ENCODE assay signal across 17 cellular contexts in the genomic region with DNA sequence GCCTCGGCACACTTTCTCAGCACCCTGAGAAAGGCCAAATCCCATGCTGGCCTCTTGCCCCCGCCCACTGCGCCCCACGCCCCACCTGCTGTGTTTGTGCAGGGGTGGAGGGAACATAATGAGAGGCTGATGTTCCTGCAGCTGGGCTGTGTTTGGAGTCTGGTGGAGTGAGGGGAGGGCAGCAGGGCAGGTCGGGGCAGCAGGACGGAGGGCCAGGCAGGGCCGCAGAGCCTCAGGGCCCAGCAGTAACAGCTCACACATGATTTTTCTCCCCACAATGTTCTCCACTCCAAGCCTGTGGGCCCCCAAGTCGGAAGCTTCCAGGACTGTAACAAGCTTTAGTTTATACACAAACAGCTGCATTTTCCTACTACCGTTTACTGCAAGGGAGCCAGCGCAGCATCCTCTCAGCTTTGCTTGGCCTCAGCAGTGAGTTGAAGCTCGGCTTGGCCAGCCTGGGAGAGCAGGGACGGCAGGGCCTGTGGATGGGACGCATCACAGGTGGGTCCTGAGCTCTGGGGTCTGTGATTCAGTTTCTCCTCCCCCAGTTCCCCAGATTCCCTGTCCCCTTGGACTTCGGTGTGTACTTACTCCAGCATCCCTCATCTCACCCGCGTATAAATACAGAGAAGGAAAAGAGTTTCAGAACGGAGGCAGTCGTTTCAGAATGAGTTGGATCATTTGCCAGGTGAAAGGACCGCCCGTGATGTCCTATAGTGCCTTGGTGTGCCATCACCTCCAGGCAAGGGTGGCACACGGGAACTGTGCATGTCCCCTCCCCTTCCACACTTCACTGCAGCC.
"Had no signal": no experiment of that assay in that cellular context is flagged by ENCODE, and none has a peak within 500 bp of the region (broad histone marks: within the 10 kb centered on the region; RNA-seq: fewer than 3 reads in every experiment).

No MANE protein-coding gene starts in this region.

- H3K4me3 ChIP-seq: body of pancreas, stomach, thoracic aorta had no signal

- H3K36me3 Mint-ChIP-seq: activated CD8-positive, alpha-beta memory T cell treated with anti-CD3 and anti-CD28 coated beads, Interleukin-2, amount 10 ng/mL, durations not matched to agents 7 days and 5 days; activated naive CD4-positive, alpha-beta T cell treated with anti-CD3 and anti-CD28 coated beads, Interleukin-2, amount 50 U/mL, for 24 hours had no signal

- H3K4me3 Mint-ChIP-seq: activated CD8-positive, alpha-beta memory T cell treated with anti-CD3 and anti-CD28 coated beads, Interleukin-2, amount 10 ng/mL, durations not matched to agents 7 days and 5 days; activated naive CD4-positive, alpha-beta T cell treated with anti-CD3 and anti-CD28 coated beads, Interleukin-2, amount 50 U/mL, for 24 hours; activated T-cell treated with anti-CD3 and anti-CD28 coated beads, Interleukin-2, amount 50 U/mL, for 24 hours; dendritic cell treated with granulocyte-macrophage colony-stimulating factor and Interleukin-4, amounts not matched to agents 40 ng/mL and 50 ng/mL, for 4 days had no signal

- ATAC-seq: activated CD8-positive, alpha-beta memory T cell treated with anti-CD3 and anti-CD28 coated beads, Interleukin-2, amount 10 ng/mL, durations not matched to agents 7 days and 5 days; body of pancreas; left colon had no signal

- H3K36me3 ChIP-seq: stomach, thoracic aorta had no signal

- H3K9ac ChIP-seq: parathyroid adenoma had no signal

- H2AFZ ChIP-seq: parathyroid adenoma had no signal

- H3K27me3 ChIP-seq: body of pancreas, stomach had no signal

- H3K27ac Mint-ChIP-seq: activated CD8-positive, alpha-beta memory T cell treated with anti-CD3 and anti-CD28 coated beads, Interleukin-2, amount 10 ng/mL, durations not matched to agents 7 days and 5 days; activated naive CD4-positive, alpha-beta T cell treated with anti-CD3 and anti-CD28 coated beads, Interleukin-2, amount 50 U/mL, for 24 hours; activated T-cell treated with anti-CD3 and anti-CD28 coated beads, Interleukin-2, amount 50 U/mL, for 24 hours; dendritic cell treated with granulocyte-macrophage colony-stimulating factor and Interleukin-4, amounts not matched to agents 40 ng/mL and 50 ng/mL, for 4 days had no signal

- H3K79me2 ChIP-seq: parathyroid adenoma had no signal

- H3K27me3 Mint-ChIP-seq: activated naive CD4-positive, alpha-beta T cell treated with anti-CD3 and anti-CD28 coated beads, Interleukin-2, amount 50 U/mL, for 24 hours; dendritic cell treated with granulocyte-macrophage colony-stimulating factor and Interleukin-4, amounts not matched to agents 40 ng/mL and 50 ng/mL, for 4 days had no signal

- H3K27ac ChIP-seq: body of pancreas, parathyroid adenoma, stomach, thoracic aorta had no signal

- H3K4me1 ChIP-seq: body of pancreas, parathyroid adenoma had no signal

- H3K4me1 Mint-ChIP-seq: activated naive CD4-positive, alpha-beta T cell treated with anti-CD3 and anti-CD28 coated beads, Interleukin-2, amount 50 U/mL, for 24 hours had no signal

- DNase-seq: activated CD4-positive, alpha-beta T cell treated with anti-CD3 and anti-CD28 coated beads for 1 hour; activated CD4-positive, alpha-beta T cell treated with anti-CD3 and anti-CD28 coated beads, Interleukin-2, amount 50 U/mL, for 48 hours; activated CD8-positive, alpha-beta memory T cell treated with anti-CD3 and anti-CD28 coated beads, Interleukin-2, amount 10 ng/mL, durations not matched to agents 7 days and 5 days; activated effector memory CD4-positive, alpha-beta T cell treated with Interleukin-2 at 50 U/mL for 16 hours; activated T-cell treated with anti-CD3 and anti-CD28 coated beads, Interleukin-2, amount 50 U/mL, for 24 hours; body of pancreas; cerebellar nuclear complex; hippocampal formation; left colon; stomach; T-helper 2 cell had no signal

- H3K9me3 Mint-ChIP-seq: activated naive CD4-positive, alpha-beta T cell treated with anti-CD3 and anti-CD28 coated beads, Interleukin-2, amount 50 U/mL, for 24 hours; activated T-cell treated with anti-CD3 and anti-CD28 coated beads, Interleukin-2, amount 50 U/mL, for 24 hours; dendritic cell treated with granulocyte-macrophage colony-stimulating factor and Interleukin-4, amounts not matched to agents 40 ng/mL and 50 ng/mL, for 4 days; neural crest cell had no signal

- FAIRE-seq: urothelium cell line had no signal

- H3K9me3 ChIP-seq: body of pancreas, stomach, thoracic aorta had no signal
